8 cellular contexts compared by ENCODE assay signal in genomic region chr5:55307383-55308253, GRCh38. TPM values are rescaled to one million over a fixed set of nuclear protein-coding genes. Genes with fewer than 3 reads are reported as not detected.
DNase-seq lines count a peak whose midpoint lies in the region; ATAC-seq, FAIRE-seq and TF ChIP-seq lines count a peak whose summit lies in the region.

Gene DHX29 (minus strand): TSS chr5:55307694. CDS start chr5:55307573, 121 bp downstream.
Gene MTREX (plus strand): TSS chr5:55307989. CDS start chr5:55308014, 25 bp downstream.

- no peaks in the 10 kb centered on the region; the same call in 1 of the 2 replicates for H3K36me3 ChIP-seq in Caco-2 (ENCODE audit: control insufficient read depth, insufficient read depth, low read length)
- peaks cover 30% of the 10 kb centered on the region for H3K36me3 ChIP-seq in endodermal cell (ENCODE audit: control insufficient read depth, insufficient read depth, low read length)
- H3K36me3 ChIP-seq in mesenchymal stem cell (ENCODE audit: control insufficient read depth in 1 of 2, insufficient read depth in 2 of 2, low read depth in 1 of 2, low read length in 2 of 2): no peaks in the 10 kb centered on the region

- intact Hi-C loops in Caco-2 (cut with micrococcal nuclease; ENCODE audit: unreplicated experiment): loop anchor here (2.0 to 5.0 kb wide), 2 partner anchors 81 to 135 kb away; partner anchors contain the start of genes CDC20B and MCIDAS

- peak within 1 kb of the TSS in 1 of 2 experiments; percentile 69 for H3K14ac ChIP-seq in mesenchymal stem cell (ENCODE audit: low read length in 2 of 2)

- H3K23ac ChIP-seq in mesenchymal stem cell (ENCODE audit: low read length in 2 of 2): peak within 1 kb of the TSS in 1 of 2 experiments; percentile 70

- ATAC-seq in GM21381 (IDR thresholded peaks at IDR 0.05; ENCODE audit: unreplicated experiment): peak; percentile 91

- H2BK120ac ChIP-seq in mesenchymal stem cell (ENCODE audit: low read depth, low read length): no peak within 1 kb of the TSS

- 0% methylated on average over 24 to 62 of the region's 62 CpGs for WGBS in endodermal cell (ENCODE audit: insufficient coverage in 1 of 2, insufficient read length in 1 of 2), 2 experiments
- WGBS in mesenchymal stem cell: under 1% methylated on average over 62 of the region's 62 CpGs

- peak within 1 kb of the TSS; percentile 70 for H3K4me3 ChIP-seq in Caco-2 (ENCODE audit: low read depth, low read length)
- peak within 1 kb of the TSS; percentile 94 for H3K4me3 ChIP-seq in endodermal cell (ENCODE audit: low read length)
- H3K4me3 ChIP-seq in mesenchymal stem cell (ENCODE audit: insufficient read depth in 1 of 2, low read depth in 1 of 2, low read length in 2 of 2): peak within 1 kb of the TSS; percentile 59 to 94

- peak within 1 kb of the TSS; percentile 70 for H3K4me2 ChIP-seq in mesenchymal stem cell (ENCODE audit: low read length, poor library complexity, severe bottlenecking)

- H3K27me3 Mint-ChIP-seq in Caco-2 (ENCODE audit: insufficient read depth, unreplicated experiment): no peaks in the 10 kb centered on the region
- no peaks in the 10 kb centered on the region for H3K27me3 Mint-ChIP-seq in endodermal cell (ENCODE audit: insufficient read depth)

- peak within 1 kb of the TSS; percentile 44 to 63 for H3K18ac ChIP-seq in mesenchymal stem cell (ENCODE audit: low read depth in 1 of 2, low read length in 2 of 2)

- DNase-seq in Caco-2: peak; percentile 93 to 95
- peak; percentile 87 for DNase-seq in HTR-8/SVneo (ENCODE audit: insufficient read length, low spot score)
- peak; percentile 87 for DNase-seq in NOMO-1 treated with DMSO at 0.1 percent for 48 hours (lab: John Stamatoyannopoulos, UW; ENCODE audit: unreplicated experiment)
- DNase-seq in activated CD8-positive, alpha-beta memory T cell treated with anti-CD3 and anti-CD28 coated beads for 4 hours (ENCODE audit: low read depth in 2 of 2): peak; percentile 74 to 80
- peak; percentile 97 for DNase-seq in endodermal cell
- peak; percentile 96 for DNase-seq in mesenchymal stem cell
- peak; percentile 78 for DNase-seq in stimulated activated CD8-positive, alpha-beta memory T cell treated with anti-CD3 and anti-CD28 coated beads, Interleukin-12 subunit alpha, Interleukin-12 subunit beta, amount 100 ng/mL, for 4 hours (ENCODE audit: low read depth)

- H3K9ac ChIP-seq in endodermal cell (ENCODE audit: extremely low read depth, low read length, poor library complexity, severe bottlenecking): peak within 1 kb of the TSS; percentile 97
- peak within 1 kb of the TSS; percentile 99 for H3K9ac ChIP-seq in mesenchymal stem cell (ENCODE audit: low read length)

- peaks cover 22% of the 10 kb centered on the region for H3K4me1 ChIP-seq in Caco-2
- H3K4me1 ChIP-seq in endodermal cell (ENCODE audit: control insufficient read depth, insufficient read depth, low read length): no peaks in the 10 kb centered on the region
- H3K4me1 ChIP-seq in mesenchymal stem cell (ENCODE audit: control insufficient read depth, insufficient read depth, low read depth, low read length): no peaks in the 10 kb centered on the region

- CTCF ChIA-PET in Caco-2 (lab: Charles Lee): interaction anchor here (0.5 to 1.7 kb wide), 8 partner anchors 38 to 624 kb away, joined by 3 to 11 read pairs (median 4); partner anchors contain the start of gene MCIDAS

- H3K4ac ChIP-seq in mesenchymal stem cell (ENCODE audit: low read depth in 1 of 2, low read length in 2 of 2): peak within 1 kb of the TSS; percentile 49 to 77

- no peaks in the 10 kb centered on the region for H3K9me3 ChIP-seq in Caco-2
- H3K9me3 ChIP-seq in endodermal cell (ENCODE audit: control insufficient read depth, low read length): peaks cover 24% of the 10 kb centered on the region
- no peaks in the 10 kb centered on the region for H3K9me3 ChIP-seq in mesenchymal stem cell (ENCODE audit: control insufficient read depth, low read length)

- no peak within 1 kb of the TSS for H3K4me3 Mint-ChIP-seq in Caco-2 (ENCODE audit: unreplicated experiment)
- no peak within 1 kb of the TSS for H3K4me3 Mint-ChIP-seq in endodermal cell

- H3K4me1 Mint-ChIP-seq in Caco-2 (ENCODE audit: low read depth, unreplicated experiment) (peaks cover 7% of the 10 kb centered on the region), endodermal cell (no peaks in the 10 kb centered on the region)

- H3K9me3 Mint-ChIP-seq in Caco-2 (ENCODE audit: unreplicated experiment) (no peaks in the 10 kb centered on the region), endodermal cell (peaks cover 5% of the 10 kb centered on the region)

- peaks cover 13% of the 10 kb centered on the region for H3K36me3 Mint-ChIP-seq in Caco-2 (ENCODE audit: insufficient read depth, unreplicated experiment)
- H3K36me3 Mint-ChIP-seq in endodermal cell (ENCODE audit: low read depth): peaks cover 20% of the 10 kb centered on the region

- POLR2A ChIA-PET in Caco-2 (lab: Charles Lee): interaction anchor here (0.5 to 1.5 kb wide), 10 partner anchors 11 to 1723 kb away, joined by 3 to 13 read pairs (median 4); no protein-coding TSS in a partner anchor

- peak within 1 kb of the TSS; percentile 8 for H4K8ac ChIP-seq in mesenchymal stem cell (ENCODE audit: low read length)

- peak within 1 kb of the TSS; percentile 30 for H2AFZ ChIP-seq in mesenchymal stem cell (ENCODE audit: low read depth, low read length)

- H3K79me1 ChIP-seq in mesenchymal stem cell (replicated peaks; ENCODE audit: low read length, poor library complexity, severe bottlenecking): peaks cover 2% of the 10 kb centered on the region

- no TSS peak for BruUV-seq in Caco-2 (replicated peaks; lab: Mats Ljungman, UMichigan)

- H2BK12ac ChIP-seq in mesenchymal stem cell (ENCODE audit: low read length in 2 of 2): peak within 1 kb of the TSS in 1 of 2 experiments; percentile 29

- H3K27ac Mint-ChIP-seq in Caco-2 (ENCODE audit: unreplicated experiment): no peak within 1 kb of the TSS
- H3K27ac Mint-ChIP-seq in endodermal cell: no peak within 1 kb of the TSS

- peak within 1 kb of the TSS; percentile 31 for H4K91ac ChIP-seq in mesenchymal stem cell (ENCODE audit: low read length)

- peak within 1 kb of the TSS; percentile 86 for H2BK5ac ChIP-seq in mesenchymal stem cell (ENCODE audit: low read depth, low read length, poor library complexity, severe bottlenecking)

- TF ChIP-seq CTCF in Caco-2 (IDR thresholded peaks at IDR 0.05; ENCODE audit: insufficient read depth in 1 of 2, low read depth in 1 of 2, low read length in 1 of 2, severe bottlenecking in 1 of 2, unreplicated experiment in 1 of 2) (no peak), endodermal cell (conservative IDR thresholded peaks at IDR 0.05) (no peak)

- no peak within 1 kb of the TSS for H2BK15ac ChIP-seq in mesenchymal stem cell (ENCODE audit: low read depth, poor library complexity, severe bottlenecking)

- no peak within 1 kb of the TSS for H2AK5ac ChIP-seq in mesenchymal stem cell (ENCODE audit: low read length, severe bottlenecking)

- peak; percentile 79 for FAIRE-seq in HTR-8/SVneo (lab: Jason Lieb, UNC)

- H3K27ac ChIP-seq in endodermal cell (ENCODE audit: low read depth, low read length): peak within 1 kb of the TSS; percentile 98
- H3K27ac ChIP-seq in mesenchymal stem cell (ENCODE audit: low read length, poor library complexity, severe bottlenecking): peak within 1 kb of the TSS; percentile 96

- H3K27me3 ChIP-seq in Caco-2 (replicated peaks; ENCODE audit: control insufficient read depth, insufficient read depth, low read length) (no peaks in the 10 kb centered on the region), endodermal cell (ENCODE audit: control insufficient read depth, insufficient read depth, low read length, poor library complexity, severe bottlenecking) (no peaks in the 10 kb centered on the region), mesenchymal stem cell (ENCODE audit: control insufficient read depth in 1 of 2, insufficient read depth in 1 of 2, low read length in 2 of 2) (no peaks in the 10 kb centered on the region)

RNA-seq across cellular contexts. Expression of gene DHX29, which starts in this region (rescaled TPM):
- 27.6 and 31.6 TPM in 2 replicates for total RNA-seq in Caco-2 (2022)
- 10 to 100 TPM; 27.9 to 29.0 TPM for total RNA-seq in endodermal cell
- 21.2 TPM for polyA plus RNA-seq in endodermal cell (2013, experiment 1 of 2)
- 22.4 TPM for polyA plus RNA-seq in endodermal cell (2013, experiment 2 of 2)
- polyA plus RNA-seq in mesenchymal stem cell (2013, experiment 1 of 2): 32.0 TPM
- 33.8 TPM for polyA plus RNA-seq in mesenchymal stem cell (2013, experiment 2 of 2)

RNA-seq across cellular contexts. Expression of gene MTREX, which starts in this region (rescaled TPM):
- total RNA-seq in Caco-2 (2022): 83.7 and 95.2 TPM in 2 replicates
- 100 to 1,000 TPM in 1 of 2 donors, 10 to 100 TPM in 1; 91.0 to 106 TPM for total RNA-seq in endodermal cell
- 68.1 TPM for polyA plus RNA-seq in endodermal cell (2013, experiment 1 of 2)
- 55.4 TPM for polyA plus RNA-seq in endodermal cell (2013, experiment 2 of 2)
- polyA plus RNA-seq in mesenchymal stem cell (2013, experiment 1 of 2): 34.6 TPM
- 36.1 TPM for polyA plus RNA-seq in mesenchymal stem cell (2013, experiment 2 of 2)

Comparison
In these comparisons a context has a peak if more than half of its experiments do, and no peak if none do; other contexts are left out.
1. Peak in every context shown above with its lines: DNase-seq, ATAC-seq, H3K4me3 ChIP-seq and H3K27ac ChIP-seq.